Comparison of ENCODE assay signal across 8 cellular contexts in genomic region chr19:1618157-1619093, GRCh38. TPM values are rescaled to one million over a fixed set of nuclear protein-coding genes. Genes with fewer than 3 reads are reported as not detected.
A peak's percentile ranks its signal among the peaks of the same experiment; 100 is the strongest.
DNase-seq lines count a peak whose midpoint lies in the region; ATAC-seq and TF ChIP-seq lines count a peak whose summit lies in the region.

No MANE protein-coding gene starts in this region.

- H3K79me2 ChIP-seq in neural cell (replicated peaks; ENCODE audit: insufficient read depth, low read length), result no peaks in the 10 kb centered on the region

- no peaks in the 10 kb centered on the region for H4K20me1 ChIP-seq in neural cell (ENCODE audit: insufficient read depth)

- no peaks in the 10 kb centered on the region for H3K9me2 ChIP-seq in neural cell (ENCODE audit: insufficient read depth, low read length)

- H3K4me2 ChIP-seq in neural cell (ENCODE audit: low read length), result no peak overlapping the region

- peak; percentile 32 for TF ChIP-seq CTCF in colonic mucosa (IDR thresholded peaks at IDR 0.05)
- no peak for TF ChIP-seq CTCF in neural cell (IDR thresholded peaks at IDR 0.05; ENCODE audit: poor library complexity, severe bottlenecking)

- peak; percentile 13 for DNase-seq in stimulated activated naive CD4-positive, alpha-beta T cell treated with Interleukin-2 at 50 U/mL for 16 hours (lab: John Stamatoyannopoulos, UW)
- no peak for DNase-seq in stimulated activated naive CD4-positive, alpha-beta T cell (lab: John Stamatoyannopoulos, UW)
- peak; percentile 11 for DNase-seq in RPMI7951 (ENCODE audit: low read depth)
- peak; percentile 51 for DNase-seq in colonic mucosa

- H3K36me3 ChIP-seq in colonic mucosa, result peaks cover 4% of the 10 kb centered on the region
- H3K36me3 ChIP-seq in neural cell (ENCODE audit: insufficient read depth, low read length), result no peaks in the 10 kb centered on the region

- intact Hi-C loops in colonic mucosa (cut with DNase I), result loop anchor here (5.0 kb wide), 1 partner anchor 34 kb away; the partner anchor contains the start of gene TCF3

- H3K9me3 ChIP-seq in colonic mucosa (no peaks in the 10 kb centered on the region), neural cell (ENCODE audit: low read length) (no peaks in the 10 kb centered on the region)

- TF ChIP-seq RAD21 in neural cell (conservative IDR thresholded peaks at IDR 0.05), result peak; percentile 9

- H3K27ac ChIP-seq in colonic mucosa (no peak overlapping the region), neural cell (ENCODE audit: low read length) (no peak overlapping the region)

- no peak overlapping the region for H3K4me3 ChIP-seq in colonic mucosa
- H3K4me3 ChIP-seq in neural cell (ENCODE audit: low read length), result no peak overlapping the region

- no peak overlapping the region for H2AFZ ChIP-seq in neural cell (ENCODE audit: low read depth, low read length)

- H3F3A ChIP-seq in neural cell (ENCODE audit: insufficient read depth, low read length, poor library complexity, severe bottlenecking), result no peaks in the 10 kb centered on the region

- H3K27me3 ChIP-seq in colonic mucosa (no peaks in the 10 kb centered on the region), neural cell (ENCODE audit: insufficient read depth, low read depth, low read length) (no peaks in the 10 kb centered on the region)

- ATAC-seq in HG02970 (IDR thresholded peaks at IDR 0.05; ENCODE audit: low FRiP score, unreplicated experiment) (no peak), HG02678 (IDR thresholded peaks at IDR 0.05; ENCODE audit: unreplicated experiment) (no peak), HG03469 (IDR thresholded peaks at IDR 0.05; ENCODE audit: unreplicated experiment) (no peak)

- H3K9ac ChIP-seq in colonic mucosa (ENCODE audit: low read depth in 2 of 2, low read length in 2 of 2) (no peak overlapping the region), neural cell (ENCODE audit: low read length) (no peak overlapping the region)

- no peaks in the 10 kb centered on the region for H3K4me1 ChIP-seq in colonic mucosa

- no peak for TF ChIP-seq EP300 in neural cell (conservative IDR thresholded peaks at IDR 0.05; ENCODE audit: poor library complexity, severe bottlenecking)

TF ChIP-seq in neural cell, 6 proteins besides CTCF, POLR2A, EP300 and RAD21:
- TF ChIP-seq POLR2AphosphoS5 (IDR thresholded peaks at IDR 0.05) (no peak), TAF1 (IDR thresholded peaks at IDR 0.05; ENCODE audit: low read depth) (no peak), REST (IDR thresholded peaks at IDR 0.05; ENCODE audit: borderline replicate concordance) (no peak), MXI1 (conservative IDR thresholded peaks at IDR 0.05; ENCODE audit: poor library complexity, severe bottlenecking) (no peak), SMC3 (conservative IDR thresholded peaks at IDR 0.05; ENCODE audit: poor library complexity) (no peak), EZH2 (IDR thresholded peaks at IDR 0.05; ENCODE audit: borderline replicate concordance, insufficient read depth, low read length, poor library complexity, severe bottlenecking) (no peak)

RNA-seq across cellular contexts. Expression of gene UQCR11, which starts 13.2 kb away (rescaled TPM):
- total RNA-seq in RPMI7951 (2014; rRNA removed; shearing (Covaris generic)), result 124 and 144 TPM in 2 replicates
- total RNA-seq in colonic mucosa, result 100 to 1,000 TPM; 325 to 336 TPM
- 204 and 237 TPM in 2 replicates for polyA plus RNA-seq in neural cell
- 41.2 and 51.1 TPM in 2 replicates for polyA minus RNA-seq in neural cell

RNA-seq across cellular contexts. Expression of gene MBD3, which starts 25.8 kb away (rescaled TPM):
- total RNA-seq in RPMI7951 (2014; rRNA removed; shearing (Covaris generic)), result 55.2 and 63.2 TPM in 2 replicates
- total RNA-seq in colonic mucosa, result 100 to 1,000 TPM in 1 of 2 donors, 10 to 100 TPM in 1; 44.9 to 109 TPM
- 80.1 and 102 TPM in 2 replicates for polyA plus RNA-seq in neural cell
- polyA minus RNA-seq in neural cell, result 87.6 and 101 TPM in 2 replicates

RNA-seq across cellular contexts. Expression of gene TCF3, which starts 34.0 kb away (rescaled TPM):
- total RNA-seq in RPMI7951 (2014; rRNA removed; shearing (Covaris generic)), result 60.9 and 62.7 TPM in 2 replicates
- total RNA-seq in colonic mucosa, result 100 to 1,000 TPM in 1 of 2 donors, 10 to 100 TPM in 1; 64.2 to 114 TPM
- polyA plus RNA-seq in neural cell, result 31.7 and 44.9 TPM in 2 replicates
- 36.6 and 40.4 TPM in 2 replicates for polyA minus RNA-seq in neural cell

RNA-seq across cellular contexts. Expression of gene MEX3D, which starts 50.3 kb away (rescaled TPM):
- 8.4 and 18.9 TPM in 2 replicates for total RNA-seq in RPMI7951 (2014; rRNA removed; shearing (Covaris generic))
- 10 to 100 TPM; 31.9 to 54.3 TPM for total RNA-seq in colonic mucosa
- 18.4 and 20.8 TPM in 2 replicates for polyA plus RNA-seq in neural cell
- 67.0 and 98.6 TPM in 2 replicates for polyA minus RNA-seq in neural cell

Comparison
In these comparisons a context has a peak if more than half of its experiments do, and no peak if none do; other contexts are left out.
1. DNase-seq: peak in stimulated activated naive CD4-positive, alpha-beta T cell treated with Interleukin-2 at 50 U/mL for 16 hours (single experiment), RPMI7951 (single experiment) and colonic mucosa (single experiment); none in stimulated activated naive CD4-positive, alpha-beta T cell (0 of 6).